In the genomic region with DNA sequence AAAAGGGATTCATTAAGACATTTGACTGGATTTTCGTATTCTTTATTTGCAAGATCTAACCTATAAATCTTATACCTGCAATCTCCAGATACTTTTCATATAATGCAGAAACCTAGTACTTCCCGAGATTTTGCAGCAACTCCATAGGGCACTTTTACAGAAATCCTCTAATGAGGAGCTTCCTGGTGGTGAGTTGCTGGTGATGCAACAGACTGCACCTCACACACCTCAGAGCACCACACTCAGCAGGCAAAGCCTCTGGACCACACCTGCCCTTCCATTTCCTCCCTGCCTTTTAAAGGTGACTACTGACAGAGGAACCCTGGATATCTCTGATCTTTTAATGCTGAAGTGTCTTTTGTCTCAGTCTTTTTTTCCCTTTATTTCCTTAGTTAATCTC, we compare ENCODE assay signal across 14 cellular contexts.
"Had no signal": no experiment of that assay in that cellular context is flagged by ENCODE, and none has a peak within 500 bp of the region (broad histone marks: within the 10 kb centered on the region; RNA-seq: fewer than 3 reads in every experiment).

No MANE protein-coding gene starts in this region.

- DNase-seq: activated CD4-positive, alpha-beta T cell treated with anti-CD3 and anti-CD28 coated beads, Interleukin-2, amount 50 U/mL, for 4 hours; activated CD4-positive, CD25-positive, alpha-beta regulatory T cell treated with anti-CD3 and anti-CD28 coated beads, Interleukin-2, amount 50 U/mL, for 72 hours; activated naive CD4-positive, alpha-beta T cell treated with anti-CD3 and anti-CD28 coated beads, Interleukin-2, amount 50 U/mL, for 16 hours; activated T-cell treated with anti-CD3 and anti-CD28 coated beads, Interleukin-2, amount 50 U/mL, for 1 hour; adrenal gland; natural killer cell; occipital lobe; stimulated activated CD4-positive, alpha-beta T cell treated with anti-CD3 and anti-CD28 coated beads, Interleukin-12 subunit alpha, Interleukin-12 subunit beta, amount 100 ng/mL, for 4 hours; stimulated activated CD8-positive, alpha-beta memory T cell treated with anti-CD3 and anti-CD28 coated beads, Interleukin-4, amount 100 ng/mL, for 48 hours; stimulated activated naive CD8-positive, alpha-beta T cell treated with anti-CD3 and anti-CD28 coated beads, Interleukin-15, amount 100 ng/mL, for 72 hours; uterus had no signal

- H3K4me3 ChIP-seq: adrenal gland, gastroesophageal sphincter, hepatocyte, thoracic aorta, uterus had no signal
